29 cellular contexts compared by ENCODE assay signal in genomic region chr6:13788820-13789219, GRCh38.
"Had no signal": no experiment of that assay in that cellular context is flagged by ENCODE, and none has a peak within 500 bp of the region (broad histone marks: within the 10 kb centered on the region; RNA-seq: fewer than 3 reads in every experiment).

No MANE protein-coding gene starts in this region.

- DNase-seq: activated B cell treated with CpG ODN at 0.5 μM for 24 hours; activated naive CD4-positive, alpha-beta T cell treated with anti-CD3 and anti-CD28 coated beads, Interleukin-2, amount 10 ng/mL, durations not matched to agents 7 days and 5 days; amniotic stem cell; colonic mucosa; dorsolateral prefrontal cortex; effector memory CD8-positive, alpha-beta T cell; foreskin melanocyte; immature natural killer cell; lower lobe of right lung; mesendoderm; mucosa of descending colon; nephron progenitor cell; pancreas; psoas muscle; spleen; stimulated activated CD8-positive, alpha-beta memory T cell treated with anti-CD3 and anti-CD28 coated beads, Interleukin-4, amount 100 ng/mL, for 48 hours; stimulated activated naive CD4-positive, alpha-beta T cell; substantia nigra; T-helper 1 cell; T1000; thyroid gland; upper lobe of right lung had no signal

- H3K27ac Mint-ChIP-seq: activated B cell treated with CpG ODN at 0.5 μM for 24 hours; activated naive CD4-positive, alpha-beta T cell treated with anti-CD3 and anti-CD28 coated beads, Interleukin-2, amount 10 ng/mL, durations not matched to agents 7 days and 5 days; effector memory CD8-positive, alpha-beta T cell; immature natural killer cell; nephron progenitor cell had no signal

- H3K4me1 ChIP-seq: breast epithelium, colonic mucosa, lower lobe of right lung, pancreas, psoas muscle, right atrium auricular region, spleen, thyroid gland, upper lobe of right lung had no signal

- H3K27me3 Mint-ChIP-seq: activated B cell treated with CpG ODN at 0.5 μM for 24 hours; activated naive CD4-positive, alpha-beta T cell treated with anti-CD3 and anti-CD28 coated beads, Interleukin-2, amount 10 ng/mL, durations not matched to agents 7 days and 5 days; central memory CD8-positive, alpha-beta T cell; effector memory CD8-positive, alpha-beta T cell had no signal

- H3K9me3 ChIP-seq: breast epithelium, colonic mucosa, lower lobe of right lung, mucosa of descending colon, pancreas, psoas muscle, right atrium auricular region, SJSA1, spleen, thyroid gland, upper lobe of right lung had no signal

- ATAC-seq: effector memory CD8-positive, alpha-beta T cell; esophagus mucosa; left lobe of liver; lower lobe of right lung; mucosa of descending colon; pancreas; psoas muscle; Right ventricle myocardium inferior; upper lobe of right lung had no signal

- H3K4me3 ChIP-seq: breast epithelium, colonic mucosa, dorsolateral prefrontal cortex, lower lobe of right lung, mucosa of descending colon, pancreas, psoas muscle, right atrium auricular region, SJSA1, spleen, thyroid gland, upper lobe of right lung had no signal

- H3K9me3 Mint-ChIP-seq: activated B cell treated with CpG ODN at 0.5 μM for 24 hours; activated naive CD4-positive, alpha-beta T cell treated with anti-CD3 and anti-CD28 coated beads, Interleukin-2, amount 10 ng/mL, durations not matched to agents 7 days and 5 days; central memory CD8-positive, alpha-beta T cell; effector memory CD8-positive, alpha-beta T cell; immature natural killer cell; nephron progenitor cell had no signal

- H3K27ac ChIP-seq: breast epithelium, colonic mucosa, dorsolateral prefrontal cortex, lower lobe of right lung, pancreas, psoas muscle, right atrium auricular region, SJSA1, spleen, thyroid gland, upper lobe of right lung had no signal

- H3K4me1 Mint-ChIP-seq: activated B cell treated with CpG ODN at 0.5 μM for 24 hours; central memory CD8-positive, alpha-beta T cell; immature natural killer cell had no signal

- H3K4me3 Mint-ChIP-seq: activated B cell treated with CpG ODN at 0.5 μM for 24 hours; activated naive CD4-positive, alpha-beta T cell treated with anti-CD3 and anti-CD28 coated beads, Interleukin-2, amount 10 ng/mL, durations not matched to agents 7 days and 5 days; central memory CD8-positive, alpha-beta T cell; effector memory CD8-positive, alpha-beta T cell; immature natural killer cell; nephron progenitor cell had no signal

- H3K27me3 ChIP-seq: breast epithelium, colonic mucosa, dorsolateral prefrontal cortex, pancreas, right atrium auricular region, SJSA1, spleen, thyroid gland, upper lobe of right lung had no signal

- H3K36me3 ChIP-seq: breast epithelium, colonic mucosa had no signal
